1 cellular context compared by ENCODE assay signal in the genomic region with DNA sequence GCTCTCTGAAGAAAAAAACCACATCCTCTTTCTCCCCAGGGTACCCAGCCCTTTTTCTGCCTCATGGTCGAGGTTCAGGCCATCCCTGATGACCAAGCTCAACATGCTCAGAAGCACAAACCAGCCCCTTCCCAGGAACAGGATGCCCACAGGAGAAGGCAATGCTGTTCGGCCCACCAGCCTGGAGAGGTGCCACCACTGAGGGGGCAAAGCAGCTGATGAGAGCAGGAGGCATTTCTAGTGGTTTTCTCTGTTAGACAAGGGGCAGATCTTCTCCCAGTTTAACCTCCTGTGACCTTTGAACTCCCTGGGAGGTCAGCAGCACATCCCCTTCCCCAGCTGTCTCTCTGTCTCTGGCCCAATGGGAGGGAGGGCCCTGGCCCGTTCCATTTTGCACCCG.
TF ChIP-seq lines count a peak whose summit lies in the region.

No MANE protein-coding gene starts in this region.

TF ChIP-seq in SK-N-SH treated with all-trans-retinoic acid at 6 μM for 48 hours, 23 proteins besides CTCF, POLR2A, EP300 and RAD21 (continued from another document):
- TF ChIP-seq ZNF70 (CRISPR knock-in tag; IDR thresholded peaks at IDR 0.05), result no peak
- TF ChIP-seq, protein P1, sequence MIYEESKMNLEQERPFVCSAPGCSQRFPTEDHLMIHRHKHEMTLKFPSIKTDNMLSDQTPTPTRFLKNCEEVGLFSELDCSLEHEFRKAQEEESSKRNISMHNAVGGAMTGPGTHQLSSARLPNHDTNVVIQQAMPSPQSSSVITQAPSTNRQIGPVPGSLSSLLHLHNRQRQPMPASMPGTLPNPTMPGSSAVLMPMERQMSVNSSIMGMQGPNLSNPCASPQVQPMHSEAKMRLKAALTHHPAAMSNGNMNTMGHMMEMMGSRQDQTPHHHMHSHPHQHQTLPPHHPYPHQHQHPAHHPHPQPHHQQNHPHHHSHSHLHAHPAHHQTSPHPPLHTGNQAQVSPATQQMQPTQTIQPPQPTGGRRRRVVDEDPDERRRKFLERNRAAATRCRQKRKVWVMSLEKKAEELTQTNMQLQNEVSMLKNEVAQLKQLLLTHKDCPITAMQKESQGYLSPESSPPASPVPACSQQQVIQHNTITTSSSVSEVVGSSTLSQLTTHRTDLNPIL (CRISPR knock-in tag; IDR thresholded peaks at IDR 0.05; ENCODE audit: low read depth), result no peak
